In genomic region chr14:32203928-32204357, GRCh38 we compare ENCODE assay signal across 9 cellular contexts. TPM values are rescaled to one million over a fixed set of nuclear protein-coding genes. Genes with fewer than 3 reads are reported as not detected.
DNase-seq lines count a peak whose midpoint lies in the region; ATAC-seq and TF ChIP-seq lines count a peak whose summit lies in the region.
"Had no signal": no experiment of that assay in that cellular context is flagged by ENCODE, and none has a peak within 500 bp of the region (broad histone marks: within the 10 kb centered on the region; RNA-seq: fewer than 3 reads in every experiment).

No MANE protein-coding gene starts in this region.

- ATAC-seq in right cardiac atrium (peak in 1 of 2 donors; percentile 17), gastrocnemius medialis (peak; percentile 32 to 36)

- peak overlapping the region; percentile 94; the same call in 1 of the 2 replicates for H3K9ac ChIP-seq in MM.1S (ENCODE audit: low read length)

- no peaks in the 10 kb centered on the region for H3K9me3 ChIP-seq in MM.1S (replicated peaks; ENCODE audit: insufficient read depth, low read length)
- H3K9me3 ChIP-seq in right cardiac atrium (ENCODE audit: control insufficient read depth, low read length), result no peaks in the 10 kb centered on the region
- no peaks in the 10 kb centered on the region for H3K9me3 ChIP-seq in gastrocnemius medialis
- no peaks in the 10 kb centered on the region for H3K9me3 ChIP-seq in MG63

- WGBS in right cardiac atrium, result 3% methylated on average over 14 of the region's 14 CpGs

- DNase-seq in COLO668 (lab: John Stamatoyannopoulos, UW; ENCODE audit: unreplicated experiment) (peak; percentile 50), MM.1S (no peak), right cardiac atrium (peak in 1 of 3 donors; percentile 58), gastrocnemius medialis (peak; percentile 19 to 57), globus pallidus (ENCODE audit: low spot score) (no peak), SKM-1 (lab: John Stamatoyannopoulos, UW; ENCODE audit: unreplicated experiment) (no peak), MG63 (no peak)
- DNase-seq in activated naive CD4-positive, alpha-beta T cell treated with anti-CD3 and anti-CD28 coated beads, Interleukin-2, amount 50 U/mL, for 16 hours, result peak; percentile 18

- H3K4me3 ChIP-seq in MM.1S (ENCODE audit: low read length) (peak overlapping the region; percentile 59), right cardiac atrium (ENCODE audit: low read length) (peak overlapping the region; percentile 56), gastrocnemius medialis (peak overlapping the region; percentile 81 to 95 (median 84)), MG63 (no peak overlapping the region)

- peaks cover 22% of the 10 kb centered on the region for H3K4me1 ChIP-seq in MM.1S (ENCODE audit: low read length)
- no peaks in the 10 kb centered on the region for H3K4me1 ChIP-seq in right cardiac atrium (ENCODE audit: control insufficient read depth, insufficient read depth, low read length)
- peaks cover 11 to 17% of the 10 kb centered on the region in 2 donors for H3K4me1 ChIP-seq in gastrocnemius medialis

- no peaks in the 10 kb centered on the region for H4K20me1 ChIP-seq in MM.1S (ENCODE audit: insufficient read depth, low read length)

- TF ChIP-seq POLR2A in gastrocnemius medialis (IDR thresholded peaks at IDR 0.05), result no peak

- no peaks in the 10 kb centered on the region for H3K36me3 ChIP-seq in MM.1S (replicated peaks; ENCODE audit: insufficient read depth, low read length)
- H3K36me3 ChIP-seq in gastrocnemius medialis, result no peaks in the 10 kb centered on the region
- no peaks in the 10 kb centered on the region for H3K36me3 ChIP-seq in MG63

- peaks cover 29% of the 10 kb centered on the region for H3F3A ChIP-seq in MM.1S (ENCODE audit: insufficient read depth, low read length)

- peak overlapping the region; percentile 65 for H3K4me2 ChIP-seq in MM.1S (ENCODE audit: low read depth, low read length)

- intact Hi-C loops in right cardiac atrium (cut with DNase I), result loop anchor here in 3 of 4 donors (2.0 to 10.0 kb wide), 3 partner anchors 127 to 639 kb away; partner anchors contain the start of genes ARHGAP5 (in 2 of the 3) and NUBPL (in 1 of the 3)
- intact Hi-C loops in gastrocnemius medialis (cut with DNase I; ENCODE audit: low total_unique reads), result loop anchor here (5.0 to 10.0 kb wide), 6 partner anchors 48 to 1179 kb away; partner anchors contain the start of genes AP4S1, HEATR5A and STRN3

- H3K79me2 ChIP-seq in MM.1S (ENCODE audit: low read length), result no peaks in the 10 kb centered on the region

- H3K9me2 ChIP-seq in MM.1S (replicated peaks; ENCODE audit: insufficient read depth, low read length), result no peaks in the 10 kb centered on the region

- no peak overlapping the region for H3K27ac ChIP-seq in MM.1S (ENCODE audit: low read length)
- H3K27ac ChIP-seq in right cardiac atrium (ENCODE audit: low read length), result peak overlapping the region; percentile 92
- H3K27ac ChIP-seq in gastrocnemius medialis, result peak overlapping the region; percentile 87 to 96 (median 92)

- in situ Hi-C loops in gastrocnemius medialis (cut with MboI; ENCODE audit: low sequenced_read_pairs in 4 of 4), result loop anchor here in 3 of 4 donors (5.0 to 10.0 kb wide), 4 partner anchors 122 to 311 kb away; partner anchors contain the start of gene ARHGAP5 (in 2 of the 3)

- H2AFZ ChIP-seq in MM.1S (ENCODE audit: low read length), result 0 out of 2 replicates have a peak overlapping the region, but pooled peaks have one; percentile 27

- no peaks in the 10 kb centered on the region for H3K27me3 ChIP-seq in MM.1S (replicated peaks; ENCODE audit: insufficient read depth, low read length)
- no peaks in the 10 kb centered on the region for H3K27me3 ChIP-seq in right cardiac atrium (ENCODE audit: control insufficient read depth, insufficient read depth)
- H3K27me3 ChIP-seq in gastrocnemius medialis, result no peaks in the 10 kb centered on the region
- no peaks in the 10 kb centered on the region for H3K27me3 ChIP-seq in MG63

- TF ChIP-seq CTCF in MM.1S (IDR thresholded peaks at IDR 0.05; ENCODE audit: low read length) (no peak), gastrocnemius medialis (IDR thresholded peaks at IDR 0.05 in 4 of 5, conservative IDR thresholded peaks at IDR 0.05 in 1 of 5) (no peak)

RNA-seq across cellular contexts. Expression of gene RNU6-8, which starts 0.9 kb away (rescaled TPM):
- total RNA-seq in right cardiac atrium (not detected), gastrocnemius medialis (not detected)
- polyA plus RNA-seq in right cardiac atrium, result not detected
- total RNA-seq in MG63 (2014; rRNA removed; shearing (Covaris generic); ENCODE audit: low replicate concordance), result not detected in 2 replicates
- total RNA-seq: NCI-H460 had no signal

RNA-seq across cellular contexts. Expression of gene RNU6-7, which starts 2.1 kb away (rescaled TPM):
- total RNA-seq in right cardiac atrium, result not detected
- polyA plus RNA-seq in right cardiac atrium, result not detected
- total RNA-seq in gastrocnemius medialis, result not detected
- total RNA-seq in MG63 (2014; rRNA removed; shearing (Covaris generic); ENCODE audit: low replicate concordance), result not detected in 2 replicates
- total RNA-seq: NCI-H460 had no signal

Comparison
In these comparisons a context has a peak if more than half of its experiments do, and no peak if none do; other contexts are left out.
1. DNase-seq: peak in COLO668 (single experiment), activated naive CD4-positive, alpha-beta T cell treated with anti-CD3 and anti-CD28 coated beads, Interleukin-2, amount 50 U/mL, for 16 hours (single experiment) and gastrocnemius medialis (2 of 2); none in MM.1S (single experiment), globus pallidus (single experiment), SKM-1 (single experiment) and MG63 (single experiment).